ENCODE assay signal across 8 cellular contexts in genomic region chr1:160681067-160681890, GRCh38. TPM values are rescaled to one million over a fixed set of nuclear protein-coding genes. Genes with fewer than 3 reads are reported as not detected.
DNase-seq lines count a peak whose midpoint lies in the region; ATAC-seq, FAIRE-seq and TF ChIP-seq lines count a peak whose summit lies in the region.

No MANE protein-coding gene starts in this region.

- H3K36me3 ChIP-seq in OCI-LY7 (ENCODE audit: insufficient read depth, low read length) (peaks cover 96% of the 10 kb centered on the region), pancreas (no peaks in the 10 kb centered on the region), uterus (no peaks in the 10 kb centered on the region)

- no peaks in the 10 kb centered on the region for H3K9me2 ChIP-seq in OCI-LY7 (ENCODE audit: insufficient read depth, low read length)

- FAIRE-seq in pancreas (lab: Jason Lieb, UNC): no peak

- TF ChIP-seq CTCF in GM12872 (IDR thresholded peaks at IDR 0.05; ENCODE audit: insufficient read depth, low read depth, low read length): peak; percentile 93
- TF ChIP-seq CTCF in OCI-LY7 (conservative IDR thresholded peaks at IDR 0.05; ENCODE audit: low read length): peak; percentile 99
- no peak for TF ChIP-seq CTCF in pancreas (IDR thresholded peaks at IDR 0.05)
- TF ChIP-seq CTCF in uterus (IDR thresholded peaks at IDR 0.05): peak in 1 of 4 experiments; percentile 11

- TF ChIP-seq POLR2A in uterus (IDR thresholded peaks at IDR 0.05): no peak

- DNase-seq in OCI-LY7 (ENCODE audit: low spot score) (peak; percentile 89), fibroblast of the conjunctiva (ENCODE audit: low read depth) (peak; percentile 4), pancreas (peak in 2 of 6 donors; percentile 14 to 35), uterus (peak; percentile 16 to 29)
- peak; percentile 92 for DNase-seq in activated CD8-positive, alpha-beta memory T cell treated with anti-CD3 and anti-CD28 coated beads, Interleukin-2, amount 50 U/mL, for 48 hours

- no peaks in the 10 kb centered on the region for H3K27me3 ChIP-seq in pancreas
- no peaks in the 10 kb centered on the region for H3K27me3 ChIP-seq in uterus

- BruUV-seq in OCI-LY7 (replicated peaks; lab: Mats Ljungman, UMichigan): no TSS peak

- no peaks in the 10 kb centered on the region for H3K9me3 ChIP-seq in OCI-LY7 (ENCODE audit: low read length)
- no peaks in the 10 kb centered on the region for H3K9me3 ChIP-seq in pancreas
- H3K9me3 ChIP-seq in uterus: no peaks in the 10 kb centered on the region

- intact Hi-C loops in OCI-LY7 (cut with micrococcal nuclease; ENCODE audit: unreplicated experiment) (loop anchor here (1.0 to 2.0 kb wide), 5 partner anchors 45 to 270 kb away; no protein-coding TSS in a partner anchor), pancreas (cut with DNase I) (no loop called here), uterus (cut with DNase I; ENCODE audit: low total_unique reads) (no loop called here)

- H3K4me1 ChIP-seq in OCI-LY7 (ENCODE audit: insufficient read depth, low read length, poor library complexity, severe bottlenecking) (peaks cover 39% of the 10 kb centered on the region), pancreas (no peaks in the 10 kb centered on the region), uterus (no peaks in the 10 kb centered on the region)

- no peak overlapping the region for H2AFZ ChIP-seq in OCI-LY7 (ENCODE audit: low read length)

- no peak overlapping the region for H3K4me3 ChIP-seq in OCI-LY7 (ENCODE audit: low read depth, low read length, poor library complexity, severe bottlenecking)
- H3K4me3 ChIP-seq in pancreas: no peak overlapping the region
- no peak overlapping the region for H3K4me3 ChIP-seq in uterus

- H3K4me2 ChIP-seq in OCI-LY7 (ENCODE audit: low read length): no peak overlapping the region

- CTCF ChIA-PET in OCI-LY7 (lab: Charles Lee; ENCODE audit: unreplicated experiment): interaction anchor here (0.9 to 2.3 kb wide), 2 partner anchors 99 to 271 kb away, joined by 4 to 7 read pairs; no protein-coding TSS in a partner anchor

- POLR2A ChIA-PET in OCI-LY7 (lab: Charles Lee): interaction anchor here (1.1 to 2.2 kb wide), 3 partner anchors 32 to 89 kb away, joined by 4 to 6 read pairs (median 4); no protein-coding TSS in a partner anchor

- 63 to 66% methylated on average over 10 of the region's 10 CpGs for WGBS in pancreas, 2 donors

- H3K79me2 ChIP-seq in OCI-LY7 (ENCODE audit: insufficient read depth, low read depth, low read length): peaks cover 24% of the 10 kb centered on the region; the same call in 1 of the 2 replicates

- H4K20me1 ChIP-seq in OCI-LY7 (ENCODE audit: insufficient read depth, low read length): no peaks in the 10 kb centered on the region; the same call in 1 of the 2 replicates

- ATAC-seq in HG03108 (IDR thresholded peaks at IDR 0.05; ENCODE audit: unreplicated experiment) (peak; percentile 37), pancreas (peak in 3 of 4 donors; percentile 44 to 82 (median 73)), GM21528 (IDR thresholded peaks at IDR 0.05; ENCODE audit: low FRiP score, unreplicated experiment) (no peak)

- H3K27ac ChIP-seq in OCI-LY7 (ENCODE audit: low read depth, low read length, poor library complexity, severe bottlenecking) (no peak overlapping the region), pancreas (no peak overlapping the region), uterus (no peak overlapping the region)

RNA-seq across cellular contexts. Expression of gene CD48, which starts 30.3 kb away (rescaled TPM):
- 131 and 150 TPM in 2 replicates for total RNA-seq in OCI-LY7 (2014; rRNA removed; shearing (Covaris generic))
- total RNA-seq in OCI-LY7 (2022) (131 and 149 TPM in 2 replicates), pancreas (1 to 10 TPM in 4 of 6 donors, under 1 TPM in 2; 0.37 to 5.1 (median 1.5) TPM), uterus (1 to 10 TPM in 3 of 4 donors, under 1 TPM in 1; 0.51 to 10.0 (median 2.6) TPM)
- under 1 TPM; 0.61 to 0.84 TPM for polyA plus RNA-seq in pancreas

RNA-seq across cellular contexts. Expression of gene SLAMF1, which starts 34.4 kb away (rescaled TPM):
- 0.32 and 0.36 TPM in 2 replicates for total RNA-seq in OCI-LY7 (2014; rRNA removed; shearing (Covaris generic))
- 0.42 and 0.72 TPM in 2 replicates for total RNA-seq in OCI-LY7 (2022)
- total RNA-seq in pancreas: under 1 TPM in 5 of 6 donors, not detected in 1; 0.16 to 0.47 (median 0.40) TPM
- under 1 TPM; 0.19 to 0.38 TPM for polyA plus RNA-seq in pancreas
- total RNA-seq in uterus: under 1 TPM in 2 of 4 donors, not detected in 2; 0.09 to 0.26 TPM

RNA-seq across cellular contexts. Expression of gene SLAMF7, which starts 57.8 kb away (rescaled TPM):
- total RNA-seq in OCI-LY7 (2014; rRNA removed; shearing (Covaris generic)): not detected in 2 replicates
- total RNA-seq in OCI-LY7 (2022) (not detected in 2 replicates), pancreas (1 to 10 TPM in 2 of 6 donors, under 1 TPM in 4; 0.32 to 6.5 (median 0.71) TPM), uterus (1 to 10 TPM in 1 of 4 donors, under 1 TPM in 1, not detected in 2; 0.76 to 1.6 TPM)
- polyA plus RNA-seq in pancreas: under 1 TPM; 0.12 to 0.34 TPM

Comparison
In these comparisons a context has a peak if more than half of its experiments do, and no peak if none do; other contexts are left out.
1. CTCF ChIP-seq: peak in GM12872 (single experiment) and OCI-LY7 (single experiment); none in pancreas (0 of 4).
2. RNA of gene CD48, which starts 30.3 kb away (total RNA-seq): 131 to 150 TPM in OCI-LY7; 0.51 to 10.0 TPM in uterus and 0.37 to 5.1 TPM in pancreas; every median in the first group is over 10 times any median in the second.